ENCODE assay signal across 8 cellular contexts in the genomic region with DNA sequence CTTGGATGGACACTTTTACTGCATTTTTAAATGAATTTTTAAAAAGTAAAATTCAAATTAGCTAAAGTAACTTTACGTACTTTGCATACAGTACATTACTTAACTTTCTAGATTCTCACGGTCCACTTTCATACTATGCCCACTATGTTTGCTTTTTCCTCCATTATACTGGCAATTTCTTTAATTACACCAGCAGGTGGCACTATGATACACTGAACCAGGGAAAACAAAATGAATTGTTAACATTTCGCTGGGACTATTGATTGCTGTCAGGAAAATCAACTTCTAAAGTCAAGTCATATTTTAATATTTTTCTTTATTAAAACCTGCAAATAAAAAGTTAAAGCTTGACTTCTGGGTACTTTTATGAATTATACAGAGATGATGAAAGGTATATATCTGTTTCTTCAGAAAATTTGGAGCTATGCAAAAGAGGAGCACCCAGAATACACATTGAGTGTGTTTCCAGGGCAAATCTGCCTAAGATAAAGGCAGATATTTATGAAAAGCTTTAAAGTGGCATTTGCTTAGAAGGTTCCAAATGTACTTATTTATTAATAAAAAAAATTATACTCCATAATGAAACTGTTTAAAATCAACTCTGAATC. TPM values are rescaled to one million over a fixed set of nuclear protein-coding genes. Genes with fewer than 3 reads are reported as not detected.
A peak's percentile ranks its signal among the peaks of the same experiment; 100 is the strongest.
DNase-seq lines count a peak whose midpoint lies in the region; ATAC-seq, FAIRE-seq and TF ChIP-seq lines count a peak whose summit lies in the region.

No MANE protein-coding gene starts in this region.

- H3K27me3 ChIP-seq in bronchial epithelial cell (ENCODE audit: control insufficient read depth, insufficient read depth, low read length) = no peaks in the 10 kb centered on the region

- H3K36me3 ChIP-seq in bronchial epithelial cell (ENCODE audit: control insufficient read depth, insufficient read depth, low read length) = no peaks in the 10 kb centered on the region

- ATAC-seq in GM19025 (IDR thresholded peaks at IDR 0.05; ENCODE audit: low read depth, unreplicated experiment) (peak; percentile 63), HG03159 (IDR thresholded peaks at IDR 0.05; ENCODE audit: unreplicated experiment) (peak; percentile 88)

- DNase-seq in DMS53 (lab: John Stamatoyannopoulos, UW) (peak; percentile 33), NCI-H526 (lab: John Stamatoyannopoulos, UW) (peak; percentile 1 to 45), bronchial epithelial cell (ENCODE audit: low read depth) (peak; percentile 47), medulla oblongata (ENCODE audit: extremely low spot score) (peak; percentile 70)
- no peak for DNase-seq in activated naive CD4-positive, alpha-beta T cell (lab: John Stamatoyannopoulos, UW)
- DNase-seq in stimulated activated CD4-positive, alpha-beta T cell treated with anti-CD3 and anti-CD28 coated beads, Interleukin-12 subunit alpha, Interleukin-12 subunit beta, amount 100 ng/mL, for 4 hours = no peak

- no peak for FAIRE-seq in bronchial epithelial cell (lab: Jason Lieb, UNC)

- no peak overlapping the region for H3K4me3 ChIP-seq in bronchial epithelial cell (ENCODE audit: low read depth, low read length)

- TF ChIP-seq CTCF in bronchial epithelial cell (IDR thresholded peaks at IDR 0.05; ENCODE audit: insufficient read depth, low read length, severe bottlenecking) = peak; percentile 23

RNA-seq across cellular contexts. Expression of a gene that starts 21.8 kb away (rescaled TPM):
- not detected in 2 replicates for total RNA-seq in bronchial epithelial cell

Comparison
In these comparisons a context has a peak if more than half of its experiments do, and no peak if none do; other contexts are left out.
1. DNase-seq: peak in DMS53 (single experiment), NCI-H526 (2 of 2), bronchial epithelial cell (single experiment) and medulla oblongata (single experiment); none in activated naive CD4-positive, alpha-beta T cell (0 of 4) and stimulated activated CD4-positive, alpha-beta T cell treated with anti-CD3 and anti-CD28 coated beads, Interleukin-12 subunit alpha, Interleukin-12 subunit beta, amount 100 ng/mL, for 4 hours (single experiment).